Comparison of ENCODE assay signal across 8 cellular contexts in the genomic region with DNA sequence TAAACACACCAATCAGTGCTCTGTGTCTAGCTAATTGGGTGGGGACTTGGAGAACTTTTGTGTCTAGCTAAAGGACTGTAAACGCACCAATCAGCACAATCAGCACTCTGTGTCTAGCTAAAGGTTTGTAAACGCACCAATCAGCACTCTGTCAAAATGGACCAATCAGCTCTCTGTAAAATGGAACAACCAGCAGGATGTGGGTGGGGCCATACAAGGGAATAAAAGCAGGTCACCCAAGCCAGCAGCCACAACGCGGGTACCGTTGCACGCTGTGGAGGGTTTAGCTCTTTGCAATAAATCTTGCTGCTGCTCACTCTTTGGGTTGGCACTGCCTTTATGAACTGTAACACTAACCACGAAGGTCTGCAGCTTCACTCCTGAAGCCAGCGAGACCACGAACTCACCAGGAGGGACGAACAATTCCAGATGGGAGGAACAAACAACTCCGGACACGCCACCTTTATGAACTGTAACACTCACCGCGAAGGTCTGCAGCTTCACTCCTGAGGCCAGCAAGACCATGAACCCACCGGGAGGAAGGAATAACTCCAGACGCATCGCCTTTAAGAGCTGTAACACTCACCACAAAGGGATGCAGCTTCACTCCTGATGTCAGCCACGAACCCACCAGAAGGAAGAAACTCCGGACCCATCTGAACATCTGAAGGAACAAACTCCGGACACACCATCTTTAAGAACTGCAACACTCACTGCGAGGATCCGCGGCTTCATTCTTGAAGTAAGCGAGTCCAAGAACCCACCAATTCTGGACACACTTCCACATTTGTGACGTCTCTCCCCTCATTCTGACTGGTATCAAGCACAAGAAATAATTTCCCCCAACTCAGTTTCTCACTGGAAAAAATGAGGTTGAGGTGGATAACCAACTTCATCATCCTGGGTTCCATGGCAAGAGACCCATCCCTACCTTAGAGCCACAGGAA.
A peak's percentile ranks its signal among the peaks of the same experiment; 100 is the strongest.
DNase-seq lines count a peak whose midpoint lies in the region; ATAC-seq and TF ChIP-seq lines count a peak whose summit lies in the region.
"Not testable (repeated sequence)": the region's sequence is repeated elsewhere in the genome, so short reads cannot be mapped to it uniquely, and the experiment has no call there.

No MANE protein-coding gene starts in this region.

- TF ChIP-seq CTCF in activated B cell treated with CpG ODN at 0.5 μM for 24 hours (IDR thresholded peaks at IDR 0.05), result not testable (repeated sequence)

- not testable (repeated sequence) for H3K27me3 Mint-ChIP-seq in CD8-positive, alpha-beta memory T cell; activated B cell treated with CpG ODN at 0.5 μM for 24 hours; activated T-cell treated with anti-CD3 and anti-CD28 coated beads, Interleukin-2, amount 50 U/mL, for 72 hours (ENCODE audit: low read depth)

- intact Hi-C loops in activated B cell treated with CpG ODN at 0.5 μM for 24 hours (cut with micrococcal nuclease), result loop anchor here (1.0 to 10.0 kb wide), 11 partner anchors 30 to 1322 kb away; partner anchors contain the start of gene RPAP3

- H3K4me2 ChIP-seq in skeletal muscle satellite cell (ENCODE audit: low read length), result peak overlapping the region; percentile 1

- H3K9me3 Mint-ChIP-seq in CD8-positive, alpha-beta memory T cell; stimulated activated effector memory CD8-positive, alpha-beta T cell treated with anti-CD3 and anti-CD28 coated beads, Interleukin-12 subunit alpha, Interleukin-12 subunit beta, amount 100 ng/mL, for 72 hours: not testable (repeated sequence)
- H3K9me3 Mint-ChIP-seq in activated B cell treated with CpG ODN at 0.5 μM for 24 hours, result peaks cover 12% of the 10 kb centered on the region
- peaks cover 6 to 19% of the 10 kb centered on the region in 2 donors for H3K9me3 Mint-ChIP-seq in activated T-cell treated with anti-CD3 and anti-CD28 coated beads, Interleukin-2, amount 50 U/mL, for 72 hours

- peaks cover 37 to 51% (median 43%) of the 10 kb centered on the region in 3 donors for H3K4me1 Mint-ChIP-seq in CD8-positive, alpha-beta memory T cell
- H3K4me1 Mint-ChIP-seq in activated B cell treated with CpG ODN at 0.5 μM for 24 hours, result peaks cover 69% of the 10 kb centered on the region
- peaks cover 83% of the 10 kb centered on the region for H3K4me1 Mint-ChIP-seq in activated T-cell treated with anti-CD3 and anti-CD28 coated beads, Interleukin-2, amount 50 U/mL, for 72 hours (ENCODE audit: low read depth)
- peaks cover 61% of the 10 kb centered on the region for H3K4me1 Mint-ChIP-seq in stimulated activated effector memory CD8-positive, alpha-beta T cell treated with anti-CD3 and anti-CD28 coated beads, Interleukin-12 subunit alpha, Interleukin-12 subunit beta, amount 100 ng/mL, for 72 hours

- peaks cover 11% of the 10 kb centered on the region for H3K4me1 ChIP-seq in CD8-positive, alpha-beta memory T cell (ENCODE audit: insufficient read depth, low read length)
- H3K4me1 ChIP-seq in duodenal mucosa (ENCODE audit: control insufficient read depth in 1 of 2, insufficient read depth in 2 of 2, low read length in 2 of 2), result not testable (repeated sequence)
- peaks cover 23% of the 10 kb centered on the region for H3K4me1 ChIP-seq in skeletal muscle satellite cell (ENCODE audit: control insufficient read depth, insufficient read depth, low read length)

- not testable (repeated sequence) for H3K36me3 ChIP-seq in CD8-positive, alpha-beta memory T cell (ENCODE audit: insufficient read depth, low read length); duodenal mucosa (ENCODE audit: control insufficient read depth in 1 of 2, insufficient read depth in 2 of 2, low read length in 2 of 2); skeletal muscle satellite cell (ENCODE audit: insufficient read depth, low read length)

- H3K27ac Mint-ChIP-seq in CD8-positive, alpha-beta memory T cell, result peak overlapping the region; percentile 62 to 93 (median 90)
- peak overlapping the region; percentile 94 for H3K27ac Mint-ChIP-seq in activated B cell treated with CpG ODN at 0.5 μM for 24 hours
- peak overlapping the region; percentile 73 for H3K27ac Mint-ChIP-seq in activated T-cell treated with anti-CD3 and anti-CD28 coated beads, Interleukin-2, amount 50 U/mL, for 72 hours
- H3K27ac Mint-ChIP-seq in stimulated activated effector memory CD8-positive, alpha-beta T cell treated with anti-CD3 and anti-CD28 coated beads, Interleukin-12 subunit alpha, Interleukin-12 subunit beta, amount 100 ng/mL, for 72 hours, result peak overlapping the region; percentile 60

- H3K4me3 ChIP-seq in CD8-positive, alpha-beta memory T cell (ENCODE audit: low read length), result peak overlapping the region; percentile 67
- peak overlapping the region; percentile 10 to 55 for H3K4me3 ChIP-seq in duodenal mucosa (ENCODE audit: low read depth in 1 of 2, low read length in 2 of 2)
- H3K4me3 ChIP-seq in skeletal muscle satellite cell (ENCODE audit: low read length), result not testable (repeated sequence)

- DNase-seq in CD8-positive, alpha-beta memory T cell, result peak in 4 of 5 donors; percentile 14 to 59 (median 31)
- DNase-seq in activated B cell treated with CpG ODN at 0.5 μM for 24 hours, result peak; percentile 31
- DNase-seq in activated T-cell treated with anti-CD3 and anti-CD28 coated beads, Interleukin-2, amount 50 U/mL, for 72 hours, result peak; percentile 74 to 75
- peak; percentile 15 to 57 for DNase-seq in stimulated activated effector memory CD8-positive, alpha-beta T cell treated with anti-CD3 and anti-CD28 coated beads, Interleukin-12 subunit alpha, Interleukin-12 subunit beta, amount 100 ng/mL, for 72 hours (ENCODE audit: low spot score in 2 of 2)

- CTCF ChIA-PET in CD8-positive, alpha-beta memory T cell (lab: Charles Lee), result interaction anchor here (0.6 to 3.2 kb wide), 20 partner anchors 9 to 277 kb away, joined by 3 to 31 read pairs (median 4); partner anchors contain the start of genes AMIGO2 and PCED1B
- CTCF ChIA-PET in activated B cell treated with CpG ODN at 0.5 μM for 24 hours (lab: Charles Lee), result interaction anchor here (0.9 to 3.3 kb wide), 21 partner anchors 10 to 286 kb away, joined by 3 to 59 read pairs (median 4); partner anchors contain the start of genes AMIGO2 and PCED1B

- peaks cover 0 to 23% (median 5%) of the 10 kb centered on the region in 3 donors for H3K36me3 Mint-ChIP-seq in CD8-positive, alpha-beta memory T cell
- H3K36me3 Mint-ChIP-seq in activated B cell treated with CpG ODN at 0.5 μM for 24 hours (ENCODE audit: low read depth), result peaks cover 34% of the 10 kb centered on the region
- peaks cover 19 to 50% of the 10 kb centered on the region in 2 donors for H3K36me3 Mint-ChIP-seq in activated T-cell treated with anti-CD3 and anti-CD28 coated beads, Interleukin-2, amount 50 U/mL, for 72 hours (ENCODE audit: insufficient read depth in 2 of 2)
- not testable (repeated sequence) for H3K36me3 Mint-ChIP-seq in stimulated activated effector memory CD8-positive, alpha-beta T cell treated with anti-CD3 and anti-CD28 coated beads, Interleukin-12 subunit alpha, Interleukin-12 subunit beta, amount 100 ng/mL, for 72 hours

- ATAC-seq in GM21825 (IDR thresholded peaks at IDR 0.05; ENCODE audit: unreplicated experiment), result peak; percentile 11
- peak; percentile 14 for ATAC-seq in HG03520 (IDR thresholded peaks at IDR 0.05; ENCODE audit: unreplicated experiment)
- ATAC-seq in activated B cell treated with CpG ODN at 0.5 μM for 24 hours (ENCODE audit: low read depth), result peak; percentile 47
- ATAC-seq in activated T-cell treated with anti-CD3 and anti-CD28 coated beads, Interleukin-2, amount 50 U/mL, for 72 hours (replicated peaks in 1 of 2), result peak; percentile 54 to 65
- ATAC-seq in stimulated activated effector memory CD8-positive, alpha-beta T cell treated with anti-CD3 and anti-CD28 coated beads, Interleukin-12 subunit alpha, Interleukin-12 subunit beta, amount 100 ng/mL, for 72 hours, result peak; percentile 51

- H3K27me3 ChIP-seq in CD8-positive, alpha-beta memory T cell (ENCODE audit: insufficient read depth, low read length, poor library complexity, severe bottlenecking); duodenal mucosa (ENCODE audit: control insufficient read depth in 1 of 2, insufficient read depth in 2 of 2, low read length in 2 of 2); skeletal muscle satellite cell (ENCODE audit: control insufficient read depth, insufficient read depth, low read length): not testable (repeated sequence)

- POLR2A ChIA-PET in CD8-positive, alpha-beta memory T cell (lab: Charles Lee), result interaction anchor here (0.6 to 2.1 kb wide), 10 partner anchors 11 to 229 kb away, joined by 3 to 10 read pairs (median 4); partner anchors contain the start of genes AMIGO2 and PCED1B
- POLR2A ChIA-PET in activated B cell treated with CpG ODN at 0.5 μM for 24 hours (lab: Charles Lee), result interaction anchor here (0.6 to 3.7 kb wide), 32 partner anchors 10 to 274 kb away, joined by 3 to 81 read pairs (median 5); partner anchors contain the start of genes AMIGO2 and PCED1B

- H3K4me3 Mint-ChIP-seq in CD8-positive, alpha-beta memory T cell, result peak overlapping the region; percentile 29 to 92 (median 86)
- H3K4me3 Mint-ChIP-seq in activated B cell treated with CpG ODN at 0.5 μM for 24 hours, result peak overlapping the region; percentile 95
- H3K4me3 Mint-ChIP-seq in activated T-cell treated with anti-CD3 and anti-CD28 coated beads, Interleukin-2, amount 50 U/mL, for 72 hours, result peak overlapping the region; percentile 75 to 91
- peak overlapping the region; percentile 77 for H3K4me3 Mint-ChIP-seq in stimulated activated effector memory CD8-positive, alpha-beta T cell treated with anti-CD3 and anti-CD28 coated beads, Interleukin-12 subunit alpha, Interleukin-12 subunit beta, amount 100 ng/mL, for 72 hours

- H3K9me3 ChIP-seq in CD8-positive, alpha-beta memory T cell (ENCODE audit: low read length); duodenal mucosa (ENCODE audit: control insufficient read depth in 1 of 2, low read length in 2 of 2); skeletal muscle satellite cell (replicated peaks; ENCODE audit: low read length): not testable (repeated sequence)

- H3K27ac ChIP-seq in CD8-positive, alpha-beta memory T cell (ENCODE audit: low read depth, low read length); duodenal mucosa (ENCODE audit: low read depth, low read length): not testable (repeated sequence)

- H3K9ac ChIP-seq in duodenal mucosa (ENCODE audit: low read depth in 1 of 2, low read length in 2 of 2), result peak overlapping the region in 1 of 2 donors; percentile 25
- not testable (repeated sequence) for H3K9ac ChIP-seq in skeletal muscle satellite cell (ENCODE audit: low read depth, low read length)
